10 cellular contexts compared by ENCODE assay signal in genomic region chr11:72703281-72704008, GRCh38. TPM values are rescaled to one million over a fixed set of nuclear protein-coding genes. Genes with fewer than 3 reads are reported as not detected.
DNase-seq lines count a peak whose midpoint lies in the region; ATAC-seq and TF ChIP-seq lines count a peak whose summit lies in the region.
"Had no signal": no experiment of that assay in that cellular context is flagged by ENCODE, and none has a peak within 500 bp of the region (broad histone marks: within the 10 kb centered on the region; RNA-seq: fewer than 3 reads in every experiment).

No MANE protein-coding gene starts in this region.

- peak; percentile 38 to 75 (median 49) for ATAC-seq in psoas muscle
- ATAC-seq in HG03469 (IDR thresholded peaks at IDR 0.05; ENCODE audit: unreplicated experiment), result no peak
- no peak for ATAC-seq in GM21825 (IDR thresholded peaks at IDR 0.05; ENCODE audit: unreplicated experiment)

- peaks cover 0 to 2% (median 0%) of the 10 kb centered on the region in 3 donors for H3K4me1 Mint-ChIP-seq in CD8-positive, alpha-beta memory T cell
- H3K4me1 Mint-ChIP-seq in Caco-2 (ENCODE audit: low read depth, unreplicated experiment), result no peaks in the 10 kb centered on the region

- 49 to 58% (median 56%) methylated on average over 9 to 11 of the region's 11 CpGs for WGBS in psoas muscle, 3 donors

- H3K9me3 Mint-ChIP-seq in CD8-positive, alpha-beta memory T cell, result no peaks in the 10 kb centered on the region
- no peaks in the 10 kb centered on the region for H3K9me3 Mint-ChIP-seq in Caco-2 (ENCODE audit: unreplicated experiment)

- H3K27me3 Mint-ChIP-seq in CD8-positive, alpha-beta memory T cell, result no peaks in the 10 kb centered on the region
- no peaks in the 10 kb centered on the region for H3K27me3 Mint-ChIP-seq in Caco-2 (ENCODE audit: insufficient read depth, unreplicated experiment)

- intact Hi-C loops in left ventricle myocardium inferior (cut with micrococcal nuclease), result no loop called here
- intact Hi-C loops in psoas muscle (cut with DNase I), result no loop called here
- intact Hi-C loops in Caco-2 (cut with micrococcal nuclease; ENCODE audit: unreplicated experiment), result no loop called here

- CTCF ChIA-PET in BJ (lab: Yijun Ruan, JAX), result interaction anchor here (0.6 to 5.1 kb wide), 14 partner anchors 11 to 480 kb away, joined by 3 to 43 read pairs (median 4); partner anchors contain the start of gene STARD10
- CTCF ChIA-PET in CD8-positive, alpha-beta memory T cell (lab: Charles Lee), result interaction anchor here (1.7 kb wide), 1 partner anchor 22 kb away, joined by 4 read pairs; no protein-coding TSS in a partner anchor
- CTCF ChIA-PET in Caco-2 (lab: Charles Lee), result interaction anchor here (0.6 to 1.3 kb wide), 7 partner anchors 20 to 990 kb away, joined by 3 to 5 read pairs (median 3); partner anchors contain the start of gene STARD10

- peaks cover 44% of the 10 kb centered on the region for H3K4me1 ChIP-seq in left ventricle myocardium inferior
- no peaks in the 10 kb centered on the region for H3K4me1 ChIP-seq in psoas muscle
- no peaks in the 10 kb centered on the region for H3K4me1 ChIP-seq in CD8-positive, alpha-beta memory T cell (ENCODE audit: insufficient read depth, low read length)
- H3K4me1 ChIP-seq in Caco-2, result no peaks in the 10 kb centered on the region

- POLR2A ChIA-PET in BJ (lab: Charles Lee), result interaction anchor here (0.6 kb wide), 2 partner anchors 10 to 126 kb away, joined by 3 read pairs; no protein-coding TSS in a partner anchor
- POLR2A ChIA-PET in CD8-positive, alpha-beta memory T cell (lab: Charles Lee), result no interaction called here
- POLR2A ChIA-PET in Caco-2 (lab: Charles Lee), result no interaction called here

- H3K4me3 Mint-ChIP-seq in CD8-positive, alpha-beta memory T cell, result no peak overlapping the region
- no peak overlapping the region for H3K4me3 Mint-ChIP-seq in Caco-2 (ENCODE audit: unreplicated experiment)

- H3K36me3 ChIP-seq in BJ (ENCODE audit: control insufficient read depth, insufficient read depth, low read length), result peaks cover 45% of the 10 kb centered on the region
- peaks cover 93% of the 10 kb centered on the region for H3K36me3 ChIP-seq in left ventricle myocardium inferior
- peaks cover 0 to 81% of the 10 kb centered on the region in 2 donors for H3K36me3 ChIP-seq in psoas muscle (ENCODE audit: insufficient read depth in 1 of 2, low read depth in 1 of 2)
- H3K36me3 ChIP-seq in CD8-positive, alpha-beta memory T cell (ENCODE audit: insufficient read depth, low read length), result peaks cover 54% of the 10 kb centered on the region
- H3K36me3 ChIP-seq in Caco-2 (ENCODE audit: control insufficient read depth, insufficient read depth, low read length), result peaks cover 8% of the 10 kb centered on the region

- H3K4me3 ChIP-seq in BJ (ENCODE audit: low read depth, low read length) (no peak overlapping the region), left ventricle myocardium inferior (peak overlapping the region; percentile 60), psoas muscle (peak overlapping the region; percentile 34), Caco-2 (ENCODE audit: low read depth, low read length) (no peak overlapping the region)
- H3K4me3 ChIP-seq in CD8-positive, alpha-beta memory T cell (ENCODE audit: low read length), result no peak overlapping the region

- H3K27ac Mint-ChIP-seq in CD8-positive, alpha-beta memory T cell, result peak overlapping the region in 1 of 8 donors; percentile 52
- no peak overlapping the region for H3K27ac Mint-ChIP-seq in Caco-2 (ENCODE audit: unreplicated experiment)

- H3K36me3 Mint-ChIP-seq in CD8-positive, alpha-beta memory T cell, result peaks cover 5 to 92% (median 21%) of the 10 kb centered on the region in 3 donors
- H3K36me3 Mint-ChIP-seq in Caco-2 (ENCODE audit: insufficient read depth, unreplicated experiment), result peaks cover 67% of the 10 kb centered on the region

- TF ChIP-seq CTCF in BJ (IDR thresholded peaks at IDR 0.05; ENCODE audit: insufficient read depth, low read depth, low read length) (no peak), left ventricle myocardium inferior (IDR thresholded peaks at IDR 0.05; ENCODE audit: borderline replicate concordance) (no peak), psoas muscle (IDR thresholded peaks at IDR 0.05) (no peak), Caco-2 (IDR thresholded peaks at IDR 0.05; ENCODE audit: insufficient read depth in 1 of 2, low read depth in 1 of 2, low read length in 1 of 2, severe bottlenecking in 1 of 2, unreplicated experiment in 1 of 2) (no peak)

- no TSS peak for BruUV-seq in Caco-2 (replicated peaks; lab: Mats Ljungman, UMichigan)

- H3K27me3 ChIP-seq in BJ (ENCODE audit: control insufficient read depth, insufficient read depth, low read length), result no peaks in the 10 kb centered on the region
- no peaks in the 10 kb centered on the region for H3K27me3 ChIP-seq in left ventricle myocardium inferior (ENCODE audit: low read depth)
- no peaks in the 10 kb centered on the region for H3K27me3 ChIP-seq in psoas muscle (ENCODE audit: insufficient read depth in 3 of 3, low read length in 2 of 3)
- no peaks in the 10 kb centered on the region for H3K27me3 ChIP-seq in CD8-positive, alpha-beta memory T cell (ENCODE audit: insufficient read depth, low read length, poor library complexity, severe bottlenecking)
- no peaks in the 10 kb centered on the region for H3K27me3 ChIP-seq in Caco-2 (replicated peaks; ENCODE audit: control insufficient read depth, insufficient read depth, low read length)

- DNase-seq in BJ (ENCODE audit: low read depth), result peak; percentile 48
- peak; percentile 42 for DNase-seq in amniotic stem cell (lab: John Stamatoyannopoulos, UW)
- DNase-seq in left ventricle myocardium inferior, result peak; percentile 84
- peak; percentile 81 to 91 for DNase-seq in psoas muscle
- DNase-seq in CD8-positive, alpha-beta memory T cell, result no peak
- DNase-seq in Caco-2, result no peak
- DNase-seq: activated CD4-positive, alpha-beta T cell treated with anti-CD3 and anti-CD28 coated beads for 1 hour; stimulated activated CD4-positive, alpha-beta T cell treated with anti-CD3 and anti-CD28 coated beads, Interleukin-15, amount 100 ng/mL, for 24 hours had no signal

- H3K27ac ChIP-seq in left ventricle myocardium inferior (replicated peaks) (peak overlapping the region; percentile 78), psoas muscle (peak overlapping the region; percentile 5)
- H3K27ac ChIP-seq in CD8-positive, alpha-beta memory T cell (ENCODE audit: low read depth, low read length), result no peak overlapping the region

- H3K9me3 ChIP-seq in left ventricle myocardium inferior (replicated peaks) (no peaks in the 10 kb centered on the region), psoas muscle (no peaks in the 10 kb centered on the region), Caco-2 (no peaks in the 10 kb centered on the region)
- H3K9me3 ChIP-seq in CD8-positive, alpha-beta memory T cell (ENCODE audit: low read length), result no peaks in the 10 kb centered on the region

RNA-seq across cellular contexts. Expression of gene PDE2A, which starts 29.2 kb away (rescaled TPM):
- 0.32 and 0.64 TPM in 2 replicates for polyA plus RNA-seq in BJ (2011; rRNA removed)
- polyA minus RNA-seq in BJ (2011; rRNA and poly(A)+ RNA removed), result 0.10 and 0.62 TPM in 2 replicates
- 19.6 TPM for total RNA-seq in left ventricle myocardium inferior
- total RNA-seq in psoas muscle, result 10 to 100 TPM in 2 of 4 donors, 1 to 10 TPM in 2; 6.0 to 20.1 (median 10.1) TPM
- polyA plus RNA-seq in psoas muscle, result 10 to 100 TPM in 1 of 3 donors, 1 to 10 TPM in 2; 6.9 to 16.6 (median 7.6) TPM
- under 1 TPM; 0.55 to 0.66 TPM for total RNA-seq in CD8-positive, alpha-beta memory T cell
- 0.08 TPM for polyA plus RNA-seq in CD8-positive, alpha-beta memory T cell
- total RNA-seq in Caco-2 (2022), result 1.2 and 1.4 TPM in 2 replicates

RNA-seq across cellular contexts. Expression of gene ARAP1, which starts 48.8 kb away (rescaled TPM):
- 47.7 and 74.5 TPM in 2 replicates for polyA plus RNA-seq in BJ (2011; rRNA removed)
- 73.8 and 78.1 TPM in 2 replicates for polyA minus RNA-seq in BJ (2011; rRNA and poly(A)+ RNA removed)
- 51.9 TPM for total RNA-seq in left ventricle myocardium inferior
- 10 to 100 TPM; 16.0 to 27.5 (median 18.9) TPM for total RNA-seq in psoas muscle
- polyA plus RNA-seq in psoas muscle, result 10 to 100 TPM; 16.8 to 19.8 (median 17.5) TPM
- total RNA-seq in CD8-positive, alpha-beta memory T cell, result 10 to 100 TPM; 61.2 to 64.0 TPM
- 39.8 TPM for polyA plus RNA-seq in CD8-positive, alpha-beta memory T cell
- 87.1 and 102 TPM in 2 replicates for total RNA-seq in Caco-2 (2022)

Comparison
In these comparisons a context has a peak if more than half of its experiments do, and no peak if none do; other contexts are left out.
1. DNase-seq: peak in BJ (single experiment), amniotic stem cell (single experiment), left ventricle myocardium inferior (single experiment) and psoas muscle (2 of 2); none in CD8-positive, alpha-beta memory T cell (0 of 5) and Caco-2 (0 of 2).
2. H3K4me3 ChIP-seq: peak in left ventricle myocardium inferior (single experiment) and psoas muscle (single experiment); none in BJ (single experiment), CD8-positive, alpha-beta memory T cell (single experiment) and Caco-2 (single experiment).
3. ATAC-seq: peak in psoas muscle (4 of 4); none in HG03469 (single experiment) and GM21825 (single experiment).